ENCODE assay signal across 19 cellular contexts in the genomic region with DNA sequence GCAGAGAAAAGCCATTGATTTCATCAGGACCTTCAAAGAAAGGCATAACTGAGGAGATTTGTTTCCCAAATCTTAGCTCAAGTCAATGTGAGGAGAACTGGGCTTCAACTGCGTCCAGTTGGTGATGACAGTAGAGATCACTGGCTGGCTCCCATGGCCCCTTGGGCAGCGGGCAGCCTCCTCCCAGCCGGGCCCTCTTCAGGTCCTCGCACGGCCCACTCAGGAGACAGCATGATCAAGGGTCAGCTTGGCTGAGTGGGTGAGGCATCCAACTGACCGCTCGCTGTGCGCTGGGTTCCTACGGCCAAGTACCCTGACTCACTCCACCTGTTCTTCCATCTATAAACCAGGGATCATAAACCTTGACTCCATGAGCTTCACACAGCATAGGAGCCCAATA.
DNase-seq lines count a peak whose midpoint lies in the region; ATAC-seq and TF ChIP-seq lines count a peak whose summit lies in the region.
"Had no signal": no experiment of that assay in that cellular context is flagged by ENCODE, and none has a peak within 500 bp of the region (broad histone marks: within the 10 kb centered on the region; RNA-seq: fewer than 3 reads in every experiment).

No MANE protein-coding gene starts in this region.

- H3K27ac ChIP-seq in VCaP (peak overlapping the region; percentile 61), endodermal cell (ENCODE audit: low read depth, low read length) (no peak overlapping the region), trophoblast cell (ENCODE audit: low read depth, low read length) (no peak overlapping the region), right lobe of liver (no peak overlapping the region), transverse colon (no peak overlapping the region)
- H3K27ac ChIP-seq: C4-2B, HL-60 had no signal

- intact Hi-C loops in right lobe of liver (cut with DNase I) (loop anchor here in 1 of 2 donors (10.0 kb wide), 2 partner anchors 265 to 705 kb away; a partner anchor contains a TSS), transverse colon (cut with DNase I; ENCODE audit: low total_unique reads) (no loop called here)

- H3K9me3 ChIP-seq in endodermal cell (ENCODE audit: control insufficient read depth, low read length) (no peaks in the 10 kb centered on the region), trophoblast cell (ENCODE audit: insufficient read depth, low read depth, low read length) (no peaks in the 10 kb centered on the region), right lobe of liver (no peaks in the 10 kb centered on the region), transverse colon (no peaks in the 10 kb centered on the region)
- H3K9me3 ChIP-seq: BE2C, Caco-2 had no signal

- H3K4ac ChIP-seq in trophoblast cell (ENCODE audit: low read depth, low read length), result no peak overlapping the region

- H3K36me3 Mint-ChIP-seq in endodermal cell (ENCODE audit: low read depth), result no peaks in the 10 kb centered on the region
- no peaks in the 10 kb centered on the region for H3K36me3 Mint-ChIP-seq in type B pancreatic cell

- H2BK120ac ChIP-seq in trophoblast cell (ENCODE audit: insufficient read depth, low read length, poor library complexity), result no peak overlapping the region

- TF ChIP-seq EP300 in transverse colon (IDR thresholded peaks at IDR 0.05; ENCODE audit: low read depth), result no peak

- in situ Hi-C loops in transverse colon (cut with MboI; ENCODE audit: low pct_ligation_motif_present in 1 of 4, low pct_unique_long_range_greater_than_20kb in 1 of 4, low sequenced_read_pairs in 3 of 4), result loop anchor here (10.0 to 25.0 kb wide), 3 partner anchors 275 to 707 kb away; a partner anchor contains a TSS

- H4K8ac ChIP-seq in trophoblast cell (ENCODE audit: low read depth, low read length), result no peak overlapping the region

- H2BK12ac ChIP-seq in trophoblast cell (ENCODE audit: low read length), result no peak overlapping the region

- TF ChIP-seq POLR2A in right lobe of liver (IDR thresholded peaks at IDR 0.05), result no peak
- TF ChIP-seq POLR2A in transverse colon (IDR thresholded peaks at IDR 0.05), result no peak

- H2BK5ac ChIP-seq in trophoblast cell (ENCODE audit: low read depth, low read length, poor library complexity), result no peak overlapping the region

- no peak overlapping the region for H3K18ac ChIP-seq in trophoblast cell (ENCODE audit: low read length)

- H4K12ac ChIP-seq in trophoblast cell (ENCODE audit: low read depth, low read length), result no peak overlapping the region

- no peak overlapping the region for H3K4me3 ChIP-seq in endodermal cell (ENCODE audit: low read length)
- H3K4me3 ChIP-seq in trophoblast cell (ENCODE audit: low read depth, low read length), result no peak overlapping the region
- H3K4me3 ChIP-seq in right lobe of liver, result no peak overlapping the region
- no peak overlapping the region for H3K4me3 ChIP-seq in transverse colon
- H3K4me3 ChIP-seq: GM12878 had no signal

- peak; percentile 12 for DNase-seq in endodermal cell
- DNase-seq in trophoblast cell, result no peak
- DNase-seq in type B pancreatic cell (ENCODE audit: extremely low spot score, unreplicated experiment), result no peak
- no peak for DNase-seq in right lobe of liver
- no peak for DNase-seq in C1 segment of cervical spinal cord (lab: John Stamatoyannopoulos, UW)
- DNase-seq in transverse colon, result no peak
- DNase-seq: ACHN; BE2C; CD4-positive, alpha-beta T cell; DMS79 treated with DMSO at 0.1 percent for 48 hours; GOT3; H7; HFFc6 had no signal

- H3K4me1 Mint-ChIP-seq in endodermal cell (no peaks in the 10 kb centered on the region), type B pancreatic cell (ENCODE audit: unreplicated experiment) (peaks cover 12% of the 10 kb centered on the region)

- H3K27me3 ChIP-seq in endodermal cell (ENCODE audit: control insufficient read depth, insufficient read depth, low read length, poor library complexity, severe bottlenecking) (peaks cover 40% of the 10 kb centered on the region), trophoblast cell (ENCODE audit: insufficient read depth, low read length) (no peaks in the 10 kb centered on the region), right lobe of liver (no peaks in the 10 kb centered on the region), transverse colon (peaks cover 11% of the 10 kb centered on the region)
- H3K27me3 ChIP-seq: BE2C had no signal

- no peaks in the 10 kb centered on the region for H3K9me3 Mint-ChIP-seq in endodermal cell
- peaks cover 4% of the 10 kb centered on the region for H3K9me3 Mint-ChIP-seq in type B pancreatic cell
- H3K9me3 Mint-ChIP-seq: CD4-positive, alpha-beta T cell; HFFc6 had no signal

- ATAC-seq in right lobe of liver, result no peak
- ATAC-seq: GM12878, HCT116 had no signal

- no peak overlapping the region for H3K4me3 Mint-ChIP-seq in endodermal cell
- no peak overlapping the region for H3K4me3 Mint-ChIP-seq in type B pancreatic cell
- H3K4me3 Mint-ChIP-seq: CD4-positive, alpha-beta T cell; HFFc6 had no signal

- no peak overlapping the region for H3K14ac ChIP-seq in trophoblast cell (ENCODE audit: low read length)

- no peak overlapping the region for H3K9ac ChIP-seq in endodermal cell (ENCODE audit: extremely low read depth, low read length, poor library complexity, severe bottlenecking)
- no peak overlapping the region for H3K9ac ChIP-seq in trophoblast cell (ENCODE audit: low read length)

- H3K79me2 ChIP-seq in trophoblast cell (ENCODE audit: control insufficient read depth, insufficient read depth, low read length, poor library complexity), result no peaks in the 10 kb centered on the region

- no peak overlapping the region for H4K91ac ChIP-seq in trophoblast cell (ENCODE audit: low read depth, low read length)

- H3K23ac ChIP-seq in trophoblast cell (ENCODE audit: low read length), result no peak overlapping the region

- WGBS in endodermal cell (ENCODE audit: insufficient coverage in 1 of 2, insufficient read length in 1 of 2), 2 experiments, result 87 to 93% methylated on average over 9 of the region's 9 CpGs
- no CpG with 5 or more reads among the region's 9 CpGs for WGBS in trophoblast cell (ENCODE audit: extremely low coverage, insufficient coverage, insufficient read length)
- WGBS in right lobe of liver (ENCODE audit: insufficient coverage, low coverage, low lambda C conversion rate, missing lambda C conversion rate), result 43% methylated on average over 5 of the region's 9 CpGs
- 58% methylated on average over 9 of the region's 9 CpGs; no CpG with 5 or more reads in 1 of the 2 donors for whole genome bisulfite sequencing in transverse colon (ENCODE audit: low coverage in 1 of 2), 2 donors

- TF ChIP-seq CTCF in VCaP (conservative IDR thresholded peaks at IDR 0.05), result no peak
- TF ChIP-seq CTCF in endodermal cell (conservative IDR thresholded peaks at IDR 0.05), result no peak
- no peak for TF ChIP-seq CTCF in type B pancreatic cell (conservative IDR thresholded peaks at IDR 0.05)
- TF ChIP-seq CTCF in right lobe of liver (IDR thresholded peaks at IDR 0.05), result no peak
- no peak for TF ChIP-seq CTCF in transverse colon (IDR thresholded peaks at IDR 0.05)

- H3K4me2 ChIP-seq in trophoblast cell (ENCODE audit: low read length), result no peak overlapping the region

- H3K27ac Mint-ChIP-seq in endodermal cell (no peak overlapping the region), type B pancreatic cell (peak overlapping the region; percentile 68)
- H3K27ac Mint-ChIP-seq: CD4-positive, alpha-beta T cell; HFFc6 had no signal

- peak overlapping the region; percentile 44 for H2AK5ac ChIP-seq in trophoblast cell (ENCODE audit: low read length)

- H3K27me3 Mint-ChIP-seq in endodermal cell (ENCODE audit: insufficient read depth) (peaks cover 42% of the 10 kb centered on the region), type B pancreatic cell (peaks cover 60% of the 10 kb centered on the region)

- H2AFZ ChIP-seq in trophoblast cell (ENCODE audit: insufficient read depth, low read length, poor library complexity), result no peak overlapping the region

- peaks cover 3% of the 10 kb centered on the region for H3K79me1 ChIP-seq in trophoblast cell (ENCODE audit: low read length)

- H3K36me3 ChIP-seq in endodermal cell (ENCODE audit: control insufficient read depth, insufficient read depth, low read length), result no peaks in the 10 kb centered on the region
- H3K36me3 ChIP-seq in trophoblast cell (ENCODE audit: control insufficient read depth in 1 of 2, insufficient read depth in 2 of 2, low read length in 2 of 2), result no peaks in the 10 kb centered on the region
- no peaks in the 10 kb centered on the region for H3K36me3 ChIP-seq in right lobe of liver
- H3K36me3 ChIP-seq in transverse colon, result no peaks in the 10 kb centered on the region
- H3K36me3 ChIP-seq: BE2C had no signal

- H3K4me1 ChIP-seq in endodermal cell (ENCODE audit: control insufficient read depth, insufficient read depth, low read length) (no peaks in the 10 kb centered on the region), trophoblast cell (ENCODE audit: control insufficient read depth in 1 of 2, insufficient read depth in 2 of 2, low read length in 2 of 2) (peaks cover 0 to 8% of the 10 kb centered on the region in 2 experiments), right lobe of liver (no peaks in the 10 kb centered on the region), transverse colon (no peaks in the 10 kb centered on the region)
- H3K4me1 ChIP-seq: Caco-2 had no signal
